In the genomic region with DNA sequence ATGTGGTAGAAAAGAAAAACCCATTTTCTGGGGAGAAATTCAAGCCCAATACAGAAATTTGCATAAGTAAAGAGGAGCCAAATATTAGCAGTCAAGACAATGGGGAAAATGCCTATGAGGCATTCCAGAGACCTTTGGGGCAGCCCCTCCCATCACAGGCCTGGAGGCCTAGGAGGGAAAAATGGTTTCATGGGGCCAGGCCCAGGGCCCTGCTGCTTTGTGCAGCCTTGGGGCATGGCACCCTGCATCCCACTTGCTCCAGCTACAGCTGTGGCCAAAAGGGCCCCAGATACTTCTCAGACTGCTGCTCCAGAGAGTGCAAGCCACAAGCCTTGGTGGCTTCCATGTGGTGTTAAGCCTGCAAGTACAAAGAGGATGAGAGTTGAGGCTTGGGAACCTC, we compare ENCODE assay signal across 28 cellular contexts.
"Had no signal": no experiment of that assay in that cellular context is flagged by ENCODE, and none has a peak within 500 bp of the region (broad histone marks: within the 10 kb centered on the region; RNA-seq: fewer than 3 reads in every experiment).

No MANE protein-coding gene starts in this region.

- H3K9me3 ChIP-seq: ovary, right lobe of liver, uterus had no signal

- H3K4me1 ChIP-seq: neural progenitor cell, uterus had no signal

- H3K4me1 Mint-ChIP-seq: natural killer cell; neural progenitor cell; stimulated activated naive CD8-positive, alpha-beta T cell treated with anti-CD3 and anti-CD28 coated beads, Interleukin-15, amount 100 ng/mL, for 72 hours had no signal

- H3K36me3 Mint-ChIP-seq: natural killer cell had no signal

- H3K36me3 ChIP-seq: left lung, neural progenitor cell, ovary, right atrium auricular region, right lobe of liver, uterus had no signal

- H3K27me3 ChIP-seq: left lung, neural progenitor cell, ovary, right atrium auricular region, right lobe of liver, tibial nerve, uterus had no signal

- ATAC-seq: left cardiac atrium; left lung; natural killer cell; right lobe of liver; stimulated activated memory B cell treated with anti-CD40 and anti-IgM and Interleukin-4, amounts not matched to agents 10 μg/mL and 1 μg/mL and 100 μg/mL, for 72 hours; stimulated activated naive CD8-positive, alpha-beta T cell treated with anti-CD3 and anti-CD28 coated beads, Interleukin-15, amount 100 ng/mL, for 72 hours had no signal

- H3K27me3 Mint-ChIP-seq: naive B cell; progenitor cell of endocrine pancreas; stimulated activated memory B cell treated with anti-CD40 and anti-IgM and Interleukin-4, amounts not matched to agents 10 μg/mL and 1 μg/mL and 100 μg/mL, for 72 hours; stimulated activated naive CD8-positive, alpha-beta T cell treated with anti-CD3 and anti-CD28 coated beads, Interleukin-15, amount 100 ng/mL, for 72 hours; type B pancreatic cell had no signal

- H3K4me3 Mint-ChIP-seq: mesothelial cell of epicardium; naive B cell; natural killer cell; nephron progenitor cell; neural progenitor cell; stimulated activated memory B cell treated with anti-CD40 and anti-IgM and Interleukin-4, amounts not matched to agents 10 μg/mL and 1 μg/mL and 100 μg/mL, for 72 hours; stimulated activated naive CD8-positive, alpha-beta T cell treated with anti-CD3 and anti-CD28 coated beads, Interleukin-15, amount 100 ng/mL, for 72 hours; type B pancreatic cell had no signal

- FAIRE-seq: keratinocyte had no signal

- H3K4me2 ChIP-seq: neural progenitor cell, smooth muscle cell had no signal

- DNase-seq: hippocampal formation; kidney glomerular epithelial cell; left cardiac atrium; left lung; mesendoderm; naive B cell; natural killer cell; nephron progenitor cell; ovary; right lobe of liver; stimulated activated CD4-positive, alpha-beta T cell treated with anti-CD3 and anti-CD28 coated beads, Interleukin-1b, Interleukin-23, amount 100 ng/mL, for 48 hours; stimulated activated CD4-positive, alpha-beta T cell treated with anti-CD3 and anti-CD28 coated beads, Interleukin-2, amount 100 ng/mL, for 48 hours; stimulated activated CD4-positive, alpha-beta T cell treated with anti-CD3 and anti-CD28 coated beads, Interleukin-4, amount 100 ng/mL, for 4 hours; stimulated activated CD8-positive, alpha-beta memory T cell treated with anti-CD3 and anti-CD28 coated beads, Interleukin-4, amount 100 ng/mL, for 48 hours; stimulated activated naive CD4-positive, alpha-beta T cell treated with Interleukin-2 at 50 U/mL for 16 hours; stimulated activated naive CD8-positive, alpha-beta T cell treated with anti-CD3 and anti-CD28 coated beads, Interleukin-15, amount 100 ng/mL, for 72 hours; substantia nigra; uterus had no signal

- H3K4me3 ChIP-seq: left lung, lung, neural progenitor cell, ovary, right atrium auricular region, right lobe of liver, smooth muscle cell, tibial nerve, uterus had no signal

- H3K27ac ChIP-seq: neural progenitor cell, ovary, right lobe of liver had no signal

- H3K27ac Mint-ChIP-seq: mesothelial cell of epicardium; natural killer cell; nephron progenitor cell; neural progenitor cell; progenitor cell of endocrine pancreas; stimulated activated memory B cell treated with anti-CD40 and anti-IgM and Interleukin-4, amounts not matched to agents 10 μg/mL and 1 μg/mL and 100 μg/mL, for 72 hours; stimulated activated naive CD8-positive, alpha-beta T cell treated with anti-CD3 and anti-CD28 coated beads, Interleukin-15, amount 100 ng/mL, for 72 hours; type B pancreatic cell had no signal
